Comparison of ENCODE assay signal across 26 cellular contexts in the genomic region with DNA sequence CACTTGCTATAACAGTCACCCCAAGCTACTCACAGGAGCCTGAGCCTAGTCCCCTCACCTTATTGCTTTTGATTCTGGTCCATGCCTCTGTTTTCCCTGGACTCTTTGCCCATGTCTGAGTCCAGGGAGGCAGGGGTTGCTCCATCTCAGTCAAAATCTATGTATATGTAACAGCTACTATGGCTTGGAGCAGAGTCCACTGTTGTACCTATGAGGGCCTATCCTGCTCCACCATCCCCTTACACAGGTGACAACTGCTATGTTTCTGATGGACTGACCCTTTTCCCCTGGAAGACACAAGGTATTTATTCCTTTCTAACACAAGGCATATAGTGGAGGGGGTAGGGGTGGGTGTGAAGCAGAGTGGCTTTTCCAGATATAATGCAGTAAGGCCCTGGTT.
"Had no signal": no experiment of that assay in that cellular context is flagged by ENCODE, and none has a peak within 500 bp of the region (broad histone marks: within the 10 kb centered on the region; RNA-seq: fewer than 3 reads in every experiment).

No MANE protein-coding gene starts in this region.

- H3K4me3 Mint-ChIP-seq: dendritic cell treated with granulocyte-macrophage colony-stimulating factor and Interleukin-4, amounts not matched to agents 40 ng/mL and 50 ng/mL, for 4 days; effector memory CD8-positive, alpha-beta T cell; endodermal cell; mesothelial cell of epicardium had no signal

- H3K9me3 ChIP-seq: colonic mucosa, esophagus squamous epithelium, gastrocnemius medialis, heart right ventricle, left lung, lower lobe of right lung, mucosa of descending colon had no signal

- ATAC-seq: effector memory CD8-positive, alpha-beta T cell; esophagus mucosa; gastrocnemius medialis; heart right ventricle; left cardiac atrium; left lung; left ventricle myocardium superior; lower lobe of right lung; mucosa of descending colon had no signal

- H3K27ac ChIP-seq: colonic mucosa, epithelial cell of prostate, esophagus squamous epithelium, gastrocnemius medialis, heart right ventricle, left lung, lower lobe of right lung had no signal

- H3K4me1 Mint-ChIP-seq: mesothelial cell of epicardium had no signal

- H3K4me3 ChIP-seq: colonic mucosa, esophagus squamous epithelium, gastrocnemius medialis, heart right ventricle, left lung, lower lobe of right lung, mucosa of descending colon had no signal

- H3K36me3 ChIP-seq: colonic mucosa, esophagus squamous epithelium, gastrocnemius medialis, heart right ventricle, left lung, lower lobe of right lung had no signal

- DNase-seq: colonic mucosa; cortex of kidney; effector CD8-positive, alpha-beta T cell; effector memory CD8-positive, alpha-beta T cell; endodermal cell; erythroblast; esophagus squamous epithelium; foreskin fibroblast; foreskin melanocyte; gastrocnemius medialis; glutamatergic neuron; head of caudate nucleus; heart right ventricle; hippocampal formation; left cardiac atrium; left lung; left ventricle myocardium superior; lower lobe of right lung; mesenchymal stem cell; mucosa of descending colon had no signal

- H3K4me1 ChIP-seq: colonic mucosa, esophagus squamous epithelium, gastrocnemius medialis, left lung, lower lobe of right lung had no signal

- H3K27me3 ChIP-seq: colonic mucosa had no signal

- H3K9me3 Mint-ChIP-seq: dendritic cell treated with granulocyte-macrophage colony-stimulating factor and Interleukin-4, amounts not matched to agents 40 ng/mL and 50 ng/mL, for 4 days; effector memory CD8-positive, alpha-beta T cell; mesothelial cell of epicardium had no signal

- H3K27ac Mint-ChIP-seq: effector memory CD8-positive, alpha-beta T cell; endodermal cell; mesothelial cell of epicardium had no signal

- H3K36me3 Mint-ChIP-seq: mesothelial cell of epicardium had no signal

- FAIRE-seq: islet of Langerhans, keratinocyte had no signal
